7 cellular contexts compared by ENCODE assay signal in the genomic region with DNA sequence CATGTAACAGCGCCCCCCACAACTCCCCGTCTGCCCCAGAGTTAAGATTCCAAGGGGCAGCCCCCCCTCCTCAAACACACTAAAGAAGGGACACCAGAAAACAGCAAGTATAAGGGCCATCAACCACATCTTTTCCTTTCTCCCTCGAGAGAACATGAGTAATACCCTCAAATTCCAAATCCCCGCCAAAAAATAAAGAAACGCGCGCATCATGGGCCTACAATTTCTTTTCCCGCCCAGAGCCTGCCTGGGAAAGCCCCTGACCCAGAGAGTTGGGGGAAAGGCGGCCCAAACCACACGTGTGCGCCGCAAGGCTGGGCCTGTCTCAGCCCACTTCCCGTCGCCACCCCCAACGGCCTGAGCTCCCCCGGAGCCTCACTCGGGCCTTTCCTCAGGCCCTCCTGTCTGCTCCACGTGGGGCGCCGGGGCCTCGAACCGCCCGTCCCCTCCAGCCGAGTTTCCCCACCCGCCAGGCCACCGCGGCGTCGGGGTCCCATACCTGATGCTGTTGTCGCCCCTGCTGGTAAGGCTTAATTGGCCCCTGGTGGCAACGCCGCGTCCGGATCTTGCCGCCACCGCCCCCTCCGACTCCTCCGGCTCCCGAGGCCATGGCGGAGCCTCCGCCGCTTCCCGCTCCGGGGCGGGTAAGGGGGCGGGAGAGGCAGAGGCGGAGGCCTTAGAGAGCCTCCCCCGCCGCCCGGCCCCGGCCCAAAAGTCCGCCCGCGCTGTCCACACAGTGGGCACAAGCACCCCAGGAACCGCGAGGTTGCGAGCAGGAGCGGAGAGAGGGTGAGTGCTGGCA. TPM values are rescaled to one million over a fixed set of nuclear protein-coding genes. Genes with fewer than 3 reads are reported as not detected.
A peak's percentile ranks its signal among the peaks of the same experiment; 100 is the strongest.
DNase-seq lines count a peak whose midpoint lies in the region; ATAC-seq, FAIRE-seq and TF ChIP-seq lines count a peak whose summit lies in the region.

No MANE protein-coding gene starts in this region.

- H3K27ac ChIP-seq in VCaP = peak overlapping the region; percentile 76

- H3K27me3 ChIP-seq in bronchial epithelial cell (ENCODE audit: control insufficient read depth, insufficient read depth, low read length) = no peaks in the 10 kb centered on the region

- no peak for FAIRE-seq in bronchial epithelial cell (lab: Jason Lieb, UNC)

- H3K36me3 ChIP-seq in bronchial epithelial cell (ENCODE audit: control insufficient read depth, insufficient read depth, low read length) = no peaks in the 10 kb centered on the region

- DNase-seq in NCI-H1092 treated with DMSO at 0.1 percent for 48 hours (lab: John Stamatoyannopoulos, UW) = peak; percentile 50
- DNase-seq in bronchial epithelial cell (ENCODE audit: low read depth) = peak; percentile 51
- DNase-seq in kidney glomerular epithelial cell (lab: John Stamatoyannopoulos, UW) = peak; percentile 40
- peak; percentile 79 for DNase-seq in stimulated activated CD4-positive, alpha-beta T cell treated with anti-CD3 and anti-CD28 coated beads, Interleukin-2, amount 100 ng/mL, for 4 hours (ENCODE audit: low read depth)

- TF ChIP-seq CTCF in VCaP (conservative IDR thresholded peaks at IDR 0.05) (no peak), bronchial epithelial cell (IDR thresholded peaks at IDR 0.05; ENCODE audit: insufficient read depth, low read length, severe bottlenecking) (peak; percentile 19)

- ATAC-seq in GM18498 (IDR thresholded peaks at IDR 0.05; ENCODE audit: unreplicated experiment) = peak; percentile 66
- peak; percentile 51 for ATAC-seq in HG02623 (IDR thresholded peaks at IDR 0.05; ENCODE audit: unreplicated experiment)

- H3K4me3 ChIP-seq in bronchial epithelial cell (ENCODE audit: low read depth, low read length) = peak overlapping the region; percentile 94

RNA-seq across cellular contexts. Expression of gene NUP153, which starts 0.7 kb away (rescaled TPM):
- total RNA-seq in bronchial epithelial cell = 13.2 and 13.6 TPM in 2 replicates

Comparison
In these comparisons a context has a peak if more than half of its experiments do, and no peak if none do; other contexts are left out.
1. Peak in every context shown above with its lines: DNase-seq, ATAC-seq, H3K4me3 ChIP-seq and H3K27ac ChIP-seq.